ENCODE assay signal across 27 cellular contexts in the genomic region with DNA sequence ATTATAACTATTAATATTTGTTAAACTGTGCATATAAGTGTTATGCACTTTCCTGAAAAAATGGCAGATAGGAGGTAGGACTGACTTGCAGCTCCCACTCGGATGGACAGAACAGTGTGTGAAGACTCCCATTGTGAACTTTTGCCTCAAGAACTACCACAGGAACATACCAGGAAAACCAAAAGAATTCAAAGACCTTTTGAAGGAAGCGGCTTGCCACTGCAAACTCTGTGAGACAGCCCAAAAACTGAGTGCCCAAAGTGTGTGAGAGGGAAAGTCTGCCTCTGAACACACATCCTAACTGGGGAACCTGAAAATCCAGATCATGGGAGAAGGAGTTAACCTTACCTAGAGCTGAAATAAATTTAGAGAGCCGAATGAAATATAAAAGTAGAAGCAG.
DNase-seq lines count a peak whose midpoint lies in the region; ATAC-seq and TF ChIP-seq lines count a peak whose summit lies in the region.
"Had no signal": no experiment of that assay in that cellular context is flagged by ENCODE, and none has a peak within 500 bp of the region (broad histone marks: within the 10 kb centered on the region; RNA-seq: fewer than 3 reads in every experiment).

No MANE protein-coding gene starts in this region.

- no peaks in the 10 kb centered on the region for H3K79me2 ChIP-seq in fibroblast of lung (ENCODE audit: control insufficient read depth, insufficient read depth, low read length)

- no peak for TF ChIP-seq POLR2A in adrenal gland (IDR thresholded peaks at IDR 0.05)

- H3K4me2 ChIP-seq in fibroblast of lung (ENCODE audit: extremely low read depth, insufficient read depth, low read length), result no peak overlapping the region

- H3K9me3 ChIP-seq in T-helper 17 cell (ENCODE audit: control insufficient read depth, low read length, poor library complexity, severe bottlenecking) (no peaks in the 10 kb centered on the region), fibroblast of lung (ENCODE audit: control insufficient read depth, insufficient read depth, low read depth, low read length) (no peaks in the 10 kb centered on the region), adrenal gland (replicated peaks in 1 of 3) (no peaks in the 10 kb centered on the region)
- H3K9me3 ChIP-seq: gastroesophageal sphincter, lower lobe of right lung, psoas muscle, SJSA1 had no signal

- H3K4me3 ChIP-seq in fibroblast of lung (replicated peaks in 1 of 4; ENCODE audit: control extremely low read depth in 1 of 4, insufficient read depth in 1 of 4, low read depth in 3 of 4, low read length in 4 of 4) (no peak overlapping the region), adrenal gland (no peak overlapping the region)
- H3K4me3 ChIP-seq: gastroesophageal sphincter, lower lobe of right lung, psoas muscle, SJSA1, skin epidermis, tibial nerve had no signal

- intact Hi-C loops in adrenal gland (cut with DNase I), result loop anchor here in 1 of 2 donors (10.0 kb wide), 1 partner anchor 177 kb away; no protein-coding TSS in a partner anchor

- H3K27ac Mint-ChIP-seq in stimulated activated naive CD8-positive, alpha-beta T cell treated with anti-CD3 and anti-CD28 coated beads, Interleukin-15, Interleukin-2, amounts not matched to agents 100 ng/mL and 50 ng/mL, for 24 hours, result peak overlapping the region; percentile 71
- H3K27ac Mint-ChIP-seq in T-helper 17 cell, result no peak overlapping the region
- H3K27ac Mint-ChIP-seq: stimulated activated naive CD8-positive, alpha-beta T cell treated with anti-CD3 and anti-CD28 coated beads, Interleukin-15, amount 100 ng/mL, for 72 hours had no signal

- TF ChIP-seq CTCF in fibroblast of lung (conservative IDR thresholded peaks at IDR 0.05 in 1 of 2, IDR thresholded peaks at IDR 0.05 in 1 of 2; ENCODE audit: low read depth in 1 of 2, low read length in 2 of 2), result no peak
- TF ChIP-seq CTCF in adrenal gland (IDR thresholded peaks at IDR 0.05), result no peak

- H3K4me1 ChIP-seq in fibroblast of lung (ENCODE audit: control insufficient read depth, extremely low read depth, insufficient read depth, low read length), result no peaks in the 10 kb centered on the region
- H3K4me1 ChIP-seq in adrenal gland (replicated peaks in 1 of 2), result no peaks in the 10 kb centered on the region
- H3K4me1 ChIP-seq: gastroesophageal sphincter, lower lobe of right lung, psoas muscle had no signal

- H3K36me3 ChIP-seq in fibroblast of lung (ENCODE audit: control insufficient read depth, insufficient read depth, low read length) (no peaks in the 10 kb centered on the region), adrenal gland (replicated peaks in 1 of 2) (no peaks in the 10 kb centered on the region)
- H3K36me3 ChIP-seq: gastroesophageal sphincter, lower lobe of right lung, SJSA1, tibial nerve had no signal

- DNase-seq in stimulated activated naive CD8-positive, alpha-beta T cell treated with anti-CD3 and anti-CD28 coated beads, Interleukin-15, Interleukin-2, amounts not matched to agents 100 U/mL and 50 U/mL, for 24 hours, result no peak
- DNase-seq in T-helper 17 cell (no peak), fibroblast of lung (ENCODE audit: low read depth in 2 of 2) (peak; percentile 1 to 72), adrenal gland (no peak), dermis blood vessel endothelial cell (no peak), retina (no peak)
- DNase-seq: activated gamma-delta T cell; COR-L47; EL; erythroblast; hypothalamus; islet precursor cell; Kasumi-1; lower lobe of right lung; NCI-H1105; NCI-H2081; NCI-H446; psoas muscle; stimulated activated naive CD8-positive, alpha-beta T cell treated with anti-CD3 and anti-CD28 coated beads, Interleukin-15, amount 100 ng/mL, for 72 hours had no signal

- no peaks in the 10 kb centered on the region for H3K4me1 Mint-ChIP-seq in stimulated activated naive CD8-positive, alpha-beta T cell treated with anti-CD3 and anti-CD28 coated beads, Interleukin-15, Interleukin-2, amounts not matched to agents 100 ng/mL and 50 ng/mL, for 24 hours (ENCODE audit: low read depth)
- H3K4me1 Mint-ChIP-seq in T-helper 17 cell, result no peaks in the 10 kb centered on the region
- H3K4me1 Mint-ChIP-seq: stimulated activated naive CD8-positive, alpha-beta T cell treated with anti-CD3 and anti-CD28 coated beads, Interleukin-15, amount 100 ng/mL, for 72 hours had no signal

- H3K9ac ChIP-seq in fibroblast of lung (ENCODE audit: insufficient read depth, low read length), result no peak overlapping the region

- no peak overlapping the region for H3K27ac ChIP-seq in fibroblast of lung (ENCODE audit: insufficient read depth, low read length)
- no peak overlapping the region for H3K27ac ChIP-seq in adrenal gland
- H3K27ac ChIP-seq: gastroesophageal sphincter, lower lobe of right lung, psoas muscle, SJSA1, skin epidermis, VCaP had no signal

- H2AFZ ChIP-seq in fibroblast of lung (ENCODE audit: low read length), result no peak overlapping the region

- ATAC-seq in stimulated activated naive CD8-positive, alpha-beta T cell treated with anti-CD3 and anti-CD28 coated beads, Interleukin-15, Interleukin-2, amounts not matched to agents 100 U/mL and 50 U/mL, for 24 hours, result no peak
- ATAC-seq in T-helper 17 cell, result no peak
- no peak for ATAC-seq in GM21447 (IDR thresholded peaks at IDR 0.05; ENCODE audit: unreplicated experiment)
- ATAC-seq: gastroesophageal sphincter; lower lobe of right lung; Panc1; psoas muscle; stimulated activated naive CD8-positive, alpha-beta T cell treated with anti-CD3 and anti-CD28 coated beads, Interleukin-15, amount 100 ng/mL, for 72 hours had no signal

- 76 to 85% (median 81%) methylated on average over 3 of the region's 3 CpGs for WGBS in adrenal gland, 4 donors

- H3K27me3 ChIP-seq in fibroblast of lung (ENCODE audit: control insufficient read depth, insufficient read depth, low read length) (no peaks in the 10 kb centered on the region), adrenal gland (no peaks in the 10 kb centered on the region)
- H3K27me3 ChIP-seq: gastroesophageal sphincter, tibial nerve had no signal

- no peaks in the 10 kb centered on the region for H3K36me3 Mint-ChIP-seq in stimulated activated naive CD8-positive, alpha-beta T cell treated with anti-CD3 and anti-CD28 coated beads, Interleukin-15, Interleukin-2, amounts not matched to agents 100 ng/mL and 50 ng/mL, for 24 hours (ENCODE audit: low read depth)
- H3K36me3 Mint-ChIP-seq in T-helper 17 cell (ENCODE audit: low read depth), result peaks cover 5% of the 10 kb centered on the region

- H3K27me3 Mint-ChIP-seq in stimulated activated naive CD8-positive, alpha-beta T cell treated with anti-CD3 and anti-CD28 coated beads, Interleukin-15, Interleukin-2, amounts not matched to agents 100 ng/mL and 50 ng/mL, for 24 hours, result peaks cover 63% of the 10 kb centered on the region
- no peaks in the 10 kb centered on the region for H3K27me3 Mint-ChIP-seq in T-helper 17 cell

- H3K4me3 Mint-ChIP-seq in stimulated activated naive CD8-positive, alpha-beta T cell treated with anti-CD3 and anti-CD28 coated beads, Interleukin-15, Interleukin-2, amounts not matched to agents 100 ng/mL and 50 ng/mL, for 24 hours, result no peak overlapping the region
- H3K4me3 Mint-ChIP-seq in T-helper 17 cell, result peak overlapping the region; percentile 55
- H3K4me3 Mint-ChIP-seq: stimulated activated naive CD8-positive, alpha-beta T cell treated with anti-CD3 and anti-CD28 coated beads, Interleukin-15, amount 100 ng/mL, for 72 hours had no signal

- H3K9me3 Mint-ChIP-seq in stimulated activated naive CD8-positive, alpha-beta T cell treated with anti-CD3 and anti-CD28 coated beads, Interleukin-15, Interleukin-2, amounts not matched to agents 100 ng/mL and 50 ng/mL, for 24 hours, result peaks cover 20% of the 10 kb centered on the region

- no peaks in the 10 kb centered on the region for H4K20me1 ChIP-seq in fibroblast of lung (ENCODE audit: control insufficient read depth, extremely low read depth, insufficient read depth, low read length)

Comparison
In these comparisons a context has a peak if more than half of its experiments do, and no peak if none do; other contexts are left out.
1. DNase-seq: peak in fibroblast of lung (2 of 2); none in stimulated activated naive CD8-positive, alpha-beta T cell treated with anti-CD3 and anti-CD28 coated beads, Interleukin-15, Interleukin-2, amounts not matched to agents 100 U/mL and 50 U/mL, for 24 hours (single experiment), T-helper 17 cell (0 of 3), adrenal gland (0 of 7), dermis blood vessel endothelial cell (single experiment) and retina (single experiment).